ENCODE assay signal across 19 cellular contexts in genomic region chr1:184033711-184034167, GRCh38. TPM values are rescaled to one million over a fixed set of nuclear protein-coding genes. Genes with fewer than 3 reads are reported as not detected.
A peak's percentile ranks its signal among the peaks of the same experiment; 100 is the strongest.
DNase-seq lines count a peak whose midpoint lies in the region; ATAC-seq, FAIRE-seq and TF ChIP-seq lines count a peak whose summit lies in the region.
"Had no signal": no experiment of that assay in that cellular context is flagged by ENCODE, and none has a peak within 500 bp of the region (broad histone marks: within the 10 kb centered on the region; RNA-seq: fewer than 3 reads in every experiment).

No MANE protein-coding gene starts in this region.

- ATAC-seq in activated naive CD4-positive, alpha-beta T cell treated with anti-CD3 and anti-CD28 coated beads, Interleukin-2, amount 50 U/mL, for 72 hours: no peak
- no peak for ATAC-seq in HG02852 (IDR thresholded peaks at IDR 0.05; ENCODE audit: unreplicated experiment)
- ATAC-seq: heart right ventricle had no signal

- TF ChIP-seq CTCF in A673 (conservative IDR thresholded peaks at IDR 0.05; ENCODE audit: low read depth, low read length) (no peak), astrocyte (IDR thresholded peaks at IDR 0.05; ENCODE audit: insufficient read depth, low read depth, low read length) (no peak)

- FAIRE-seq in astrocyte (lab: Jason Lieb, UNC): peak; percentile 71
- FAIRE-seq: keratinocyte had no signal

- WGBS in GM23248 (ENCODE audit: low coverage in 1 of 2, low lambda C conversion rate in 2 of 2, missing lambda C conversion rate in 2 of 2), 2 experiments: 34 to 41% methylated on average over 2 of the region's 2 CpGs

- no peaks in the 10 kb centered on the region for H3K27me3 ChIP-seq in A673 (replicated peaks; ENCODE audit: insufficient read depth, low read depth, low read length, poor library complexity)
- H3K27me3 ChIP-seq in GM23248 (replicated peaks; ENCODE audit: insufficient read depth): no peaks in the 10 kb centered on the region
- peaks cover 10% of the 10 kb centered on the region for H3K27me3 ChIP-seq in astrocyte (ENCODE audit: insufficient read depth, low read length)

- no peaks in the 10 kb centered on the region for H3K79me2 ChIP-seq in GM23248 (ENCODE audit: insufficient read depth)
- no peaks in the 10 kb centered on the region for H3K79me2 ChIP-seq in astrocyte (ENCODE audit: insufficient read depth, low read length)

- H3F3A ChIP-seq in GM23248 (ENCODE audit: insufficient read depth): peaks cover 29% of the 10 kb centered on the region

- in situ Hi-C loops in GM23248 (cut with MboI): no loop called here

- no peaks in the 10 kb centered on the region for H3K36me3 Mint-ChIP-seq in astrocyte (ENCODE audit: low read depth, unreplicated experiment)
- peaks cover 0 to 4% of the 10 kb centered on the region in 2 donors for H3K36me3 Mint-ChIP-seq in activated naive CD4-positive, alpha-beta T cell treated with anti-CD3 and anti-CD28 coated beads, Interleukin-2, amount 50 U/mL, for 72 hours

- H3K4me1 ChIP-seq in A673 (ENCODE audit: insufficient read depth, low read length, poor library complexity, severe bottlenecking): peaks cover 61% of the 10 kb centered on the region
- H3K4me1 ChIP-seq in GM23248 (ENCODE audit: insufficient read depth): peaks cover 21% of the 10 kb centered on the region
- peaks cover 7% of the 10 kb centered on the region for H3K4me1 ChIP-seq in astrocyte (ENCODE audit: insufficient read depth, low read length)

- no peaks in the 10 kb centered on the region for H3K9me3 Mint-ChIP-seq in astrocyte (ENCODE audit: unreplicated experiment)
- no peaks in the 10 kb centered on the region for H3K9me3 Mint-ChIP-seq in activated naive CD4-positive, alpha-beta T cell treated with anti-CD3 and anti-CD28 coated beads, Interleukin-2, amount 50 U/mL, for 72 hours
- H3K9me3 Mint-ChIP-seq: CD4-positive, alpha-beta memory T cell had no signal

- peaks cover 3% of the 10 kb centered on the region for H3K27me3 Mint-ChIP-seq in astrocyte (ENCODE audit: low read depth, unreplicated experiment)

- no peak overlapping the region for H2AFZ ChIP-seq in GM23248
- H2AFZ ChIP-seq in astrocyte (ENCODE audit: low read depth, low read length): no peak overlapping the region

- CTCF ChIA-PET in A673 (lab: Charles Lee): no interaction called here

- H4K20me1 ChIP-seq in GM23248 (ENCODE audit: insufficient read depth): no peaks in the 10 kb centered on the region
- no peaks in the 10 kb centered on the region for H4K20me1 ChIP-seq in astrocyte (ENCODE audit: insufficient read depth, low read length)

- POLR2A ChIA-PET in A673 (lab: Charles Lee; ENCODE audit: low non-redundant PET): no interaction called here

- BruUV-seq in A673 (replicated peaks; lab: Mats Ljungman, UMichigan): no TSS peak

- H3K9me3 ChIP-seq in A673 (ENCODE audit: low read depth, low read length, poor library complexity, severe bottlenecking) (no peaks in the 10 kb centered on the region), GM23248 (ENCODE audit: low read depth) (no peaks in the 10 kb centered on the region), astrocyte (ENCODE audit: insufficient read depth, low read depth, low read length) (no peaks in the 10 kb centered on the region)
- H3K9me3 ChIP-seq: ascending aorta, heart right ventricle, upper lobe of left lung had no signal

- no peak overlapping the region for H3K4me3 Mint-ChIP-seq in astrocyte (ENCODE audit: unreplicated experiment)

- H3K27ac ChIP-seq in A673 (ENCODE audit: low read depth, low read length, poor library complexity, severe bottlenecking) (peak overlapping the region; percentile 81), GM23248 (0 out of 2 replicates have a peak overlapping the region, but pooled peaks have one; percentile 0), astrocyte (ENCODE audit: low read depth, low read length) (no peak overlapping the region)
- H3K27ac ChIP-seq: ascending aorta, upper lobe of left lung had no signal

- no peaks in the 10 kb centered on the region for H3K36me3 ChIP-seq in A673 (ENCODE audit: insufficient read depth, low read length, poor library complexity, severe bottlenecking)
- no peaks in the 10 kb centered on the region for H3K36me3 ChIP-seq in GM23248 (ENCODE audit: low read depth)
- H3K36me3 ChIP-seq in astrocyte (ENCODE audit: insufficient read depth, low read length): no peaks in the 10 kb centered on the region
- H3K36me3 ChIP-seq: ascending aorta, heart right ventricle, upper lobe of left lung had no signal

- no peak overlapping the region for H3K27ac Mint-ChIP-seq in astrocyte (ENCODE audit: unreplicated experiment)
- H3K27ac Mint-ChIP-seq in activated naive CD4-positive, alpha-beta T cell treated with anti-CD3 and anti-CD28 coated beads, Interleukin-2, amount 50 U/mL, for 72 hours: no peak overlapping the region
- H3K27ac Mint-ChIP-seq: CD4-positive, alpha-beta memory T cell had no signal

- H3K9me2 ChIP-seq in GM23248 (ENCODE audit: insufficient read depth): no peaks in the 10 kb centered on the region

- H3K4me2 ChIP-seq in GM23248 (ENCODE audit: unreplicated experiment) (peak overlapping the region; percentile 18), astrocyte (ENCODE audit: low read length) (peak overlapping the region; percentile 54)

- DNase-seq in A673 (ENCODE audit: low spot score) (no peak), GM23248 (peak; percentile 67), astrocyte (ENCODE audit: low read depth) (peak; percentile 67), hepatic stellate cell (ENCODE audit: low spot score) (peak; percentile 46), NAMALWA (ENCODE audit: low spot score) (no peak), putamen (ENCODE audit: low spot score) (no peak)
- no peak for DNase-seq in activated naive CD4-positive, alpha-beta T cell treated with anti-CD3 and anti-CD28 coated beads, Interleukin-2, amount 50 U/mL, for 72 hours (ENCODE audit: low spot score in 2 of 2)
- DNase-seq: activated effector memory CD4-positive, alpha-beta T cell treated with anti-CD3 and anti-CD28 coated beads, Interleukin-2, amount 50 U/mL, for 16 hours; CD4-positive, alpha-beta memory T cell; heart right ventricle; mesendoderm; NCI-H187; NCI-H446 treated with DMSO at 0.1 percent for 48 hours; SHP77; stimulated activated naive CD4-positive, alpha-beta T cell; upper lobe of left lung had no signal

- intact Hi-C loops in A673 (cut with micrococcal nuclease; ENCODE audit: unreplicated experiment): no loop called here

- H3K9ac ChIP-seq in GM23248: no peak overlapping the region
- no peak overlapping the region for H3K9ac ChIP-seq in astrocyte (ENCODE audit: low read length)

- no peak overlapping the region for H3K4me3 ChIP-seq in A673 (ENCODE audit: low read depth, low read length, poor library complexity, severe bottlenecking)
- H3K4me3 ChIP-seq in GM23248: no peak overlapping the region
- no peak overlapping the region for H3K4me3 ChIP-seq in astrocyte (ENCODE audit: insufficient read depth, low read depth, low read length)
- H3K4me3 ChIP-seq: ascending aorta, upper lobe of left lung had no signal

- H3K4me1 Mint-ChIP-seq in astrocyte (ENCODE audit: low read depth, unreplicated experiment): peaks cover 18% of the 10 kb centered on the region

RNA-seq across cellular contexts. Expression of gene COLGALT2, which starts 3.8 kb away (rescaled TPM):
- total RNA-seq in A673 (2021) (15.4 and 17.2 TPM in 2 replicates), astrocyte (5.4 and 5.8 TPM in 2 replicates)
- 1.4 and 2.7 TPM in 2 replicates for total RNA-seq in GM23248 (2014; rRNA removed; shearing (Covaris generic))
- 0.91 and 0.94 TPM in 2 replicates for polyA plus RNA-seq in GM23248 (2016; fragmentation: Nextera tagmentation; extraction: Ambion mirVana)
- 1 to 10 TPM in 1 of 2 donors, under 1 TPM in 1; 0.07 to 1.0 TPM for total RNA-seq in activated naive CD4-positive, alpha-beta T cell treated with anti-CD3 and anti-CD28 coated beads, Interleukin-2, amount 50 U/mL, for 72 hours
- polyA plus RNA-seq: keratinocyte had no signal

RNA-seq across cellular contexts. Expression of gene TSEN15, which starts 17.8 kb away (rescaled TPM):
- total RNA-seq in A673 (2021) (57.0 and 70.7 TPM in 2 replicates), astrocyte (28.0 and 29.3 TPM in 2 replicates)
- total RNA-seq in GM23248 (2014; rRNA removed; shearing (Covaris generic)): 52.0 and 65.3 TPM in 2 replicates
- 81.9 and 83.5 TPM in 2 replicates for polyA plus RNA-seq in GM23248 (2016; fragmentation: Nextera tagmentation; extraction: Ambion mirVana)
- total RNA-seq in activated naive CD4-positive, alpha-beta T cell treated with anti-CD3 and anti-CD28 coated beads, Interleukin-2, amount 50 U/mL, for 72 hours: 10 to 100 TPM; 12.0 to 27.7 TPM

Comparison
In these comparisons a context has a peak if more than half of its experiments do, and no peak if none do; other contexts are left out.
1. DNase-seq: peak in GM23248 (single experiment), astrocyte (single experiment) and hepatic stellate cell (single experiment); none in A673 (single experiment), NAMALWA (single experiment), activated naive CD4-positive, alpha-beta T cell treated with anti-CD3 and anti-CD28 coated beads, Interleukin-2, amount 50 U/mL, for 72 hours (0 of 2) and putamen (single experiment).